37 cellular contexts compared by ENCODE assay signal in the genomic region with DNA sequence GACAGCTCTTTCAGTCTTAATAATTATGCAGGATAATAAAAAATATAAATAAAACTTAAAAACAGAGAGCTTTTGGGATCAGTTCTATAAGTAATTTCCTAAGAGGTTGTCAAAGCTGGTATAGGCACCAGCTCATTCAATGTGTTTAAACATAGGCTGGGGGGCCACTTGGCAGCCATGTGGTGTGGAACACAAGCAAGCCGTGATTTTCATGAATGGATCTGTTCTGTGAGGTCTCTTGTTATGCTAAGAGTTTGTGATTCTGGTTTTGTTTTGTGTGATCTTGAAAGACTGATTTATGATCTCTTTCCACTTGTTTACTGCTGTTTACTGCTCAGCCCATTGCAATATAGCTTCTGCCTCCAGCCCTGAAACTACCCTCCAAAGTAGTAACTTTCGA.
"Had no signal": no experiment of that assay in that cellular context is flagged by ENCODE, and none has a peak within 500 bp of the region (broad histone marks: within the 10 kb centered on the region; RNA-seq: fewer than 3 reads in every experiment).

No MANE protein-coding gene starts in this region.

- H3K27ac Mint-ChIP-seq: activated B cell treated with CpG ODN at 0.5 μM for 24 hours; activated CD4-positive, alpha-beta memory T cell treated with anti-CD3 and anti-CD28 coated beads, Interleukin-2, amount 10 ng/mL, durations not matched to agents 7 days and 5 days; activated CD4-positive, alpha-beta T cell treated with anti-CD3 and anti-CD28 coated beads, Interleukin-2, amount 10 ng/mL, durations not matched to agents 24 days and 14 days; activated naive CD4-positive, alpha-beta T cell treated with anti-CD3 and anti-CD28 coated beads for 36 hours; activated naive CD8-positive, alpha-beta T cell treated with anti-CD3 and anti-CD28 coated beads for 36 hours; activated T-cell treated with anti-CD3 and anti-CD28 coated beads, Interleukin-2, amount 50 U/mL, for 72 hours; activated T-helper 1 cell treated with anti-CD3 and anti-CD28 coated beads, Interleukin-12 subunit alpha, Interleukin-12 subunit beta, Interleukin-2, Interleukin-4 antibody, amounts not matched to agents 30 ng/mL and 10 ng/mL and 1 ng/mL, durations not matched to agents 14 hours and 24 hours and 36 hours; activated T-helper 17 cell treated with anti-CD3 and anti-CD28 coated beads, Interleukin-2, amount 50 U/mL, for 72 hours; T-helper 1 cell treated with Interleukin-12 subunit alpha and Interleukin-12 subunit beta and Interleukin-4 antibody, amounts not matched to agents 30 μg/mL and 1 μg/mL, for 36 hours; T-helper 2 cell treated with Interferon-gamma antibody and Interleukin-4, amounts not matched to agents 5 μg/mL and 100 μg/mL, for 36 hours had no signal

- H3K36me3 ChIP-seq: adrenal gland, brain microvascular endothelial cell, breast epithelium had no signal

- H3K4me1 ChIP-seq: body of pancreas, breast epithelium had no signal

- H3K4me3 Mint-ChIP-seq: activated B cell treated with CpG ODN at 0.5 μM for 24 hours; activated CD4-positive, alpha-beta memory T cell treated with anti-CD3 and anti-CD28 coated beads, Interleukin-2, amount 10 ng/mL, durations not matched to agents 7 days and 5 days; activated CD4-positive, alpha-beta T cell treated with anti-CD3 and anti-CD28 coated beads, Interleukin-2, amount 10 ng/mL, durations not matched to agents 24 days and 14 days; activated naive CD4-positive, alpha-beta T cell treated with anti-CD3 and anti-CD28 coated beads for 36 hours; activated naive CD8-positive, alpha-beta T cell treated with anti-CD3 and anti-CD28 coated beads for 36 hours; activated T-cell treated with anti-CD3 and anti-CD28 coated beads, Interleukin-2, amount 50 U/mL, for 4 hours; activated T-cell treated with anti-CD3 and anti-CD28 coated beads, Interleukin-2, amount 50 U/mL, for 72 hours; activated T-helper 1 cell treated with anti-CD3 and anti-CD28 coated beads, Interleukin-12 subunit alpha, Interleukin-12 subunit beta, Interleukin-2, Interleukin-4 antibody, amounts not matched to agents 30 ng/mL and 10 ng/mL and 1 ng/mL, durations not matched to agents 14 hours and 24 hours and 36 hours; activated T-helper 17 cell treated with anti-CD3 and anti-CD28 coated beads, Interleukin-2, amount 50 U/mL, for 72 hours; T-helper 1 cell treated with Interleukin-12 subunit alpha and Interleukin-12 subunit beta and Interleukin-4 antibody, amounts not matched to agents 30 μg/mL and 1 μg/mL, for 36 hours; T-helper 2 cell treated with Interferon-gamma antibody and Interleukin-4, amounts not matched to agents 5 μg/mL and 100 μg/mL, for 36 hours had no signal

- H3K9me3 ChIP-seq: adrenal gland, body of pancreas, breast epithelium had no signal

- H3K4me3 ChIP-seq: adrenal gland, body of pancreas, breast epithelium had no signal

- H3K27ac ChIP-seq: adrenal gland, body of pancreas, brain microvascular endothelial cell, breast epithelium, VCaP had no signal

- DNase-seq: activated B cell treated with CpG ODN at 0.5 μM for 24 hours; activated CD4-positive, alpha-beta memory T cell treated with anti-CD3 and anti-CD28 coated beads, Interleukin-2, amount 10 ng/mL, durations not matched to agents 7 days and 5 days; activated CD4-positive, alpha-beta T cell treated with anti-CD3 and anti-CD28 coated beads for 4 hours; activated CD4-positive, alpha-beta T cell treated with anti-CD3 and anti-CD28 coated beads, Interleukin-2, amount 10 ng/mL, durations not matched to agents 24 days and 14 days; activated CD4-positive, alpha-beta T cell treated with anti-CD3 and anti-CD28 coated beads, Interleukin-2, amount 50 U/mL, for 1 hour; activated CD4-positive, alpha-beta T cell treated with anti-CD3 and anti-CD28 coated beads, Interleukin-2, amount 50 U/mL, for 48 hours; activated CD4-positive, CD25-positive, alpha-beta regulatory T cell treated with anti-CD3 and anti-CD28 coated beads, Interleukin-2, amount 50 U/mL, for 72 hours; activated CD8-positive, alpha-beta memory T cell treated with anti-CD3 and anti-CD28 coated beads, Interleukin-2, amount 50 U/mL, for 4 hours; activated effector memory CD4-positive, alpha-beta T cell treated with anti-CD3 and anti-CD28 coated beads, Interleukin-2, amount 50 U/mL, for 16 hours; activated gamma-delta T cell treated with Interleukin-2 at 50 U/mL for 16 hours; activated naive CD4-positive, alpha-beta T cell; activated naive CD4-positive, alpha-beta T cell treated with anti-CD3 and anti-CD28 coated beads for 36 hours; activated naive CD4-positive, alpha-beta T cell treated with anti-CD3 and anti-CD28 coated beads, Interleukin-2, amount 50 U/mL, for 16 hours; activated naive CD8-positive, alpha-beta T cell treated with anti-CD3 and anti-CD28 coated beads for 36 hours; activated T-cell treated with anti-CD3 and anti-CD28 coated beads for 4 hours; activated T-cell treated with anti-CD3 and anti-CD28 coated beads, Interleukin-2, amount 50 U/mL, for 1 hour; activated T-cell treated with anti-CD3 and anti-CD28 coated beads, Interleukin-2, amount 50 U/mL, for 4 hours; activated T-cell treated with anti-CD3 and anti-CD28 coated beads, Interleukin-2, amount 50 U/mL, for 72 hours; adrenal gland; amniotic stem cell; aorta; body of pancreas; brain microvascular endothelial cell; central memory CD4-positive, alpha-beta T cell; SW 1271; T-helper 1 cell; T-helper 2 cell; T-helper 9 cell had no signal

- H3K4me1 Mint-ChIP-seq: activated B cell treated with CpG ODN at 0.5 μM for 24 hours; activated CD4-positive, alpha-beta memory T cell treated with anti-CD3 and anti-CD28 coated beads, Interleukin-2, amount 10 ng/mL, durations not matched to agents 7 days and 5 days; activated CD4-positive, alpha-beta T cell treated with anti-CD3 and anti-CD28 coated beads, Interleukin-2, amount 10 ng/mL, durations not matched to agents 24 days and 14 days; activated naive CD8-positive, alpha-beta T cell treated with anti-CD3 and anti-CD28 coated beads for 36 hours; activated T-helper 17 cell treated with anti-CD3 and anti-CD28 coated beads, Interleukin-2, amount 50 U/mL, for 72 hours had no signal

- H3K27me3 ChIP-seq: adrenal gland, body of pancreas, brain microvascular endothelial cell, breast epithelium had no signal

- FAIRE-seq: astrocyte, TTC549 had no signal

- H3K27me3 Mint-ChIP-seq: activated B cell treated with CpG ODN at 0.5 μM for 24 hours; activated CD4-positive, alpha-beta memory T cell treated with anti-CD3 and anti-CD28 coated beads, Interleukin-2, amount 10 ng/mL, durations not matched to agents 7 days and 5 days; activated CD4-positive, alpha-beta T cell treated with anti-CD3 and anti-CD28 coated beads, Interleukin-2, amount 10 ng/mL, durations not matched to agents 24 days and 14 days; activated naive CD8-positive, alpha-beta T cell treated with anti-CD3 and anti-CD28 coated beads for 36 hours; activated T-helper 17 cell treated with anti-CD3 and anti-CD28 coated beads, Interleukin-2, amount 50 U/mL, for 72 hours had no signal

- ATAC-seq: activated naive CD4-positive, alpha-beta T cell treated with anti-CD3 and anti-CD28 coated beads, Interleukin-2, amount 50 U/mL, for 72 hours; activated T-cell treated with anti-CD3 and anti-CD28 coated beads, Interleukin-2, amount 50 U/mL, for 4 hours; activated T-cell treated with anti-CD3 and anti-CD28 coated beads, Interleukin-2, amount 50 U/mL, for 72 hours; activated T-helper 17 cell treated with anti-CD3 and anti-CD28 coated beads, Interleukin-2, amount 50 U/mL, for 72 hours; body of pancreas had no signal

- H3K9me3 Mint-ChIP-seq: activated B cell treated with CpG ODN at 0.5 μM for 24 hours; activated CD4-positive, alpha-beta memory T cell treated with anti-CD3 and anti-CD28 coated beads, Interleukin-2, amount 10 ng/mL, durations not matched to agents 7 days and 5 days; activated CD4-positive, alpha-beta T cell treated with anti-CD3 and anti-CD28 coated beads, Interleukin-2, amount 10 ng/mL, durations not matched to agents 24 days and 14 days; activated naive CD4-positive, alpha-beta T cell treated with anti-CD3 and anti-CD28 coated beads for 36 hours; activated naive CD4-positive, alpha-beta T cell treated with anti-CD3 and anti-CD28 coated beads, Interleukin-2, amount 50 U/mL, for 72 hours; activated naive CD8-positive, alpha-beta T cell treated with anti-CD3 and anti-CD28 coated beads for 36 hours; activated T-cell treated with anti-CD3 and anti-CD28 coated beads, Interleukin-2, amount 50 U/mL, for 4 hours; activated T-cell treated with anti-CD3 and anti-CD28 coated beads, Interleukin-2, amount 50 U/mL, for 72 hours; activated T-helper 1 cell treated with anti-CD3 and anti-CD28 coated beads, Interleukin-12 subunit alpha, Interleukin-12 subunit beta, Interleukin-2, Interleukin-4 antibody, amounts not matched to agents 30 ng/mL and 10 ng/mL and 1 ng/mL, durations not matched to agents 14 hours and 24 hours and 36 hours; activated T-helper 17 cell treated with anti-CD3 and anti-CD28 coated beads, Interleukin-2, amount 50 U/mL, for 72 hours; T-helper 1 cell treated with Interleukin-12 subunit alpha and Interleukin-12 subunit beta and Interleukin-4 antibody, amounts not matched to agents 30 μg/mL and 1 μg/mL, for 36 hours; T-helper 2 cell treated with Interferon-gamma antibody and Interleukin-4, amounts not matched to agents 5 μg/mL and 100 μg/mL, for 36 hours had no signal

- H3K36me3 Mint-ChIP-seq: activated naive CD4-positive, alpha-beta T cell treated with anti-CD3 and anti-CD28 coated beads, Interleukin-2, amount 50 U/mL, for 72 hours had no signal
